11 cellular contexts compared by ENCODE assay signal in genomic region chr20:20312562-20312961, GRCh38. TPM values are rescaled to one million over a fixed set of nuclear protein-coding genes. Genes with fewer than 3 reads are reported as not detected.
"Had no signal": no experiment of that assay in that cellular context is flagged by ENCODE, and none has a peak within 500 bp of the region (broad histone marks: within the 10 kb centered on the region; RNA-seq: fewer than 3 reads in every experiment).

No MANE protein-coding gene starts in this region.

- H3K9me3 Mint-ChIP-seq: HFFc6 had no signal

- H3K4me1 ChIP-seq: HAP-1 had no signal

- H3K36me3 ChIP-seq: HAP-1 had no signal

- H2AFZ ChIP-seq: GM23248, GM23338 had no signal

- FAIRE-seq: H1, H54 had no signal

- H3K4me1 Mint-ChIP-seq: GM23338, H9 had no signal

- H3K9ac ChIP-seq: GM23248 had no signal

- H3K4me3 Mint-ChIP-seq: GM23338, H9, HFFc6 had no signal

- H3K9me3 ChIP-seq: HAP-1 had no signal

- ATAC-seq: GM23338, HCT116 had no signal

- H3K4me2 ChIP-seq: GM23338 had no signal

- H3K27ac Mint-ChIP-seq: GM23338, H9, HFFc6 had no signal

- DNase-seq: GM23248, GOT3, H7, H9, HCEC 1CT, HFFc6 had no signal

- H3K4me3 ChIP-seq: GM23248, GM23338, HAP-1 had no signal

- H3K27ac ChIP-seq: GM23248 had no signal

RNA-seq across cellular contexts. Expression of gene INSM1, which starts 55.3 kb away (rescaled TPM):
- total RNA-seq: GM23248, HFFc6 had no signal
- polyA plus RNA-seq: GM23248 had no signal
